ENCODE assay signal across 14 cellular contexts in genomic region chr19:55400281-55401087, GRCh38. TPM values are rescaled to one million over a fixed set of nuclear protein-coding genes. Genes with fewer than 3 reads are reported as not detected.
DNase-seq lines count a peak whose midpoint lies in the region; ATAC-seq and TF ChIP-seq lines count a peak whose summit lies in the region.
"Had no signal": no experiment of that assay in that cellular context is flagged by ENCODE, and none has a peak within 500 bp of the region (broad histone marks: within the 10 kb centered on the region; RNA-seq: fewer than 3 reads in every experiment).

No MANE protein-coding gene starts in this region.

- no peak for TF ChIP-seq CTCF in GM13977 (IDR thresholded peaks at IDR 0.05; ENCODE audit: extremely low read depth, insufficient read depth, missing control alignments)
- TF ChIP-seq CTCF in mesothelial cell of epicardium (IDR thresholded peaks at IDR 0.05; ENCODE audit: unreplicated experiment) = no peak
- TF ChIP-seq CTCF in upper lobe of left lung (IDR thresholded peaks at IDR 0.05) = no peak

- H3K27me3 Mint-ChIP-seq in mesothelial cell of epicardium (ENCODE audit: low read depth) = no peaks in the 10 kb centered on the region
- H3K27me3 Mint-ChIP-seq: central memory CD8-positive, alpha-beta T cell had no signal

- peaks cover under 1% of the 10 kb centered on the region for H3K4me1 Mint-ChIP-seq in mesothelial cell of epicardium

- DNase-seq in GM13977 (ENCODE audit: low spot score) (peak; percentile 22), NT2/D1 (ENCODE audit: low read depth, low spot score) (no peak), mesothelial cell of epicardium (ENCODE audit: low spot score in 2 of 2, unreplicated experiment in 2 of 2) (no peak), upper lobe of left lung (no peak), NCI-H2171 treated with DMSO at 0.1 percent for 48 hours (lab: John Stamatoyannopoulos, UW) (no peak)
- DNase-seq: activated CD4-positive, alpha-beta T cell treated with anti-CD3 and anti-CD28 coated beads, Interleukin-2, amount 50 U/mL, for 4 hours; activated gamma-delta T cell; lower lobe of right lung; NCI-H226 had no signal

- H3K4me1 ChIP-seq in NT2/D1 (ENCODE audit: insufficient read depth, insufficient read length) (peaks cover 11% of the 10 kb centered on the region), upper lobe of left lung (peaks cover 0 to 10% (median 2%) of the 10 kb centered on the region in 4 donors)
- H3K4me1 ChIP-seq: lower lobe of right lung had no signal

- peaks cover 24% of the 10 kb centered on the region for H3K36me3 Mint-ChIP-seq in mesothelial cell of epicardium

- ATAC-seq in HG03175 (IDR thresholded peaks at IDR 0.05; ENCODE audit: unreplicated experiment) (no peak), upper lobe of left lung (ENCODE audit: low FRiP score in 2 of 2) (no peak)
- ATAC-seq: HepG2, lower lobe of right lung had no signal

- WGBS in upper lobe of left lung, 2 donors = 87 to 89% methylated on average over 14 of the region's 14 CpGs

- no peaks in the 10 kb centered on the region for H3K9me3 Mint-ChIP-seq in mesothelial cell of epicardium
- H3K9me3 Mint-ChIP-seq: central memory CD8-positive, alpha-beta T cell had no signal

- peak overlapping the region; percentile 50 for H3K27ac Mint-ChIP-seq in mesothelial cell of epicardium

- H3K4me3 ChIP-seq in NT2/D1 (ENCODE audit: insufficient read length, low read depth) (no peak overlapping the region), upper lobe of left lung (no peak overlapping the region)
- H3K4me3 ChIP-seq: lower lobe of right lung, smooth muscle cell had no signal

- H3K27me3 ChIP-seq in NT2/D1 (ENCODE audit: insufficient read depth, insufficient read length) (no peaks in the 10 kb centered on the region), upper lobe of left lung (no peaks in the 10 kb centered on the region)

- H3K27ac ChIP-seq in upper lobe of left lung = no peak overlapping the region
- H3K27ac ChIP-seq: lower lobe of right lung had no signal

- H3K9ac ChIP-seq in NT2/D1 (ENCODE audit: insufficient read length, low read depth) = peak overlapping the region; percentile 21

- H3K36me3 ChIP-seq in NT2/D1 (ENCODE audit: insufficient read depth, insufficient read length, low read length) = peaks cover 43% of the 10 kb centered on the region
- peaks cover 4 to 46% (median 38%) of the 10 kb centered on the region in 4 donors for H3K36me3 ChIP-seq in upper lobe of left lung

- TF ChIP-seq POLR2A in upper lobe of left lung (IDR thresholded peaks at IDR 0.05) = no peak

- H3K4me3 Mint-ChIP-seq in mesothelial cell of epicardium = no peak overlapping the region
- H3K4me3 Mint-ChIP-seq: central memory CD8-positive, alpha-beta T cell had no signal

- in situ Hi-C loops in GM13977 (cut with MboI; ENCODE audit: low pct_unique_long_range_greater_than_20kb, low sequenced_read_pairs, unreplicated experiment) = no loop called here

- H3K9me3 ChIP-seq in NT2/D1 (ENCODE audit: insufficient read depth, low read length) (no peaks in the 10 kb centered on the region), upper lobe of left lung (no peaks in the 10 kb centered on the region)
- H3K9me3 ChIP-seq: lower lobe of right lung had no signal

- TF ChIP-seq EP300 in upper lobe of left lung (IDR thresholded peaks at IDR 0.05) = no peak

RNA-seq across cellular contexts. Expression of gene UBE2S, which starts 7.1 kb away (rescaled TPM):
- total RNA-seq in mesothelial cell of epicardium = 65.3 to 77.0 TPM (median 73.2 TPM) in 3 replicates
- total RNA-seq in upper lobe of left lung = 10 to 100 TPM in 5 of 6 donors, 1 to 10 TPM in 1; 6.5 to 31.6 (median 19.0) TPM

RNA-seq across cellular contexts. Expression of gene RPL28, which starts 14.8 kb away (rescaled TPM):
- total RNA-seq in mesothelial cell of epicardium (1,773 to 1,819 TPM (median 1,790 TPM) in 3 replicates), upper lobe of left lung (1,000 to 10,000 TPM in 2 of 6 donors, 100 to 1,000 TPM in 4; 308 to 1,892 (median 534) TPM)

RNA-seq across cellular contexts. Expression of gene TMEM238, which starts 16.4 kb away (rescaled TPM):
- total RNA-seq in mesothelial cell of epicardium = 2.3 to 2.9 TPM (median 2.3 TPM) in 3 replicates
- total RNA-seq in upper lobe of left lung = 10 to 100 TPM; 22.0 to 54.6 (median 36.0) TPM
- total RNA-seq: HepG2, temporal lobe had no signal

RNA-seq across cellular contexts. Expression of gene TMEM190, which starts 23.9 kb away (rescaled TPM):
- total RNA-seq in mesothelial cell of epicardium (2.2 to 2.4 TPM (median 2.4 TPM) in 3 replicates), upper lobe of left lung (10 to 100 TPM in 4 of 6 donors, 1 to 10 TPM in 1, under 1 TPM in 1; 0.92 to 48.6 (median 20.9) TPM)
- total RNA-seq: smooth muscle cell had no signal

RNA-seq across cellular contexts. Expression of gene IL11, which starts 30.2 kb away (rescaled TPM):
- total RNA-seq in mesothelial cell of epicardium = 10.0 to 12.9 TPM (median 11.6 TPM) in 3 replicates
- under 1 TPM in 2 of 6 donors, not detected in 4; 0.20 to 0.34 TPM for total RNA-seq in upper lobe of left lung
- total RNA-seq: lower lobe of right lung had no signal
